ENCODE assay signal across 8 cellular contexts in the genomic region with DNA sequence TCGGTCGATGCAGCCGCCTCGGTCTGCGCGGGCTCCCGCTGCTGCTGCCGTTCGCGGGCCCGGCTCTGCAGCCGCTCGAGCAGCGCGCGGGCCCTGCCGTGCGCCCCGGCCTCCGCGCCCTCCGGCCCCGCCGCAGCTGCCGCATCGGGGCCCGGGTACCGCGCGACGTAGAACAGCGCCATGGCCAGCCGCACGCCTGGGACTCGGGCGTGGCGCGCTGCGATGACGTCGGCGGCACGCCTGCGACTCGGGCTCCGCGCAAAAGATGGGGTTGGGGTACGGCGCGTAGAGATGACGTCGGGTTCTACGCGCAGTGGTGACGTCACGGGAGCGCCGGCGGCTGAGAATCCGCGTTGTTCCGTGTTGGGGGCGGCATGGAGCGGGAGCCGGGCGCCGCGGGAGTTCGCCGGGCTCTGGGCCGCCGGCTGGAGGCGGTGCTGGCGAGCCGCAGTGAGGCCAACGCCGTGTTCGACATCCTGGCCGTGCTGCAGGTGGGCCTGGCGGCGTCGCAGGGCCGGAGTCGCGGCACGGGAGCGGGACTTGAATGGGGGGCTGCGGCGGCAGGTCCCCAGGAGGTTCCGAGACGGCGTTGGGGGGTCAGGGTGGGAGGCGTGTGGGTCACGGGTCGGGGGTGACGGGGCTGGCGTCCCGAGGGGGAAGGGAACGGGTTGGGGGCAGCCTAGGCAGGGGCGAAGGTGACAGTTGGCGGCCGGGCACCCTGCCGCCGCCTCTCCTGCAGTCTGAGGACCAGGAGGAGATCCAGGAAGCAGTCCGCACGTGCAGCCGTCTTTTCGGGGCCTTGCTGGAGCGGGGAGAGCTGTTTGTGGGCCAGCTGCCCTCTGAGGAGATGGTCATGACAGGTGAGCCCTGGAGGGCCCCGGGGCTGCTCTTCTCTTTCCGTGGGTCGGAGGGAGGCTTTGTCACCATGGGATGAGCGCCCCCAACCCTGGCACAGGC. TPM values are rescaled to one million over a fixed set of nuclear protein-coding genes. Genes with fewer than 3 reads are reported as not detected.
DNase-seq lines count a peak whose midpoint lies in the region; ATAC-seq and TF ChIP-seq lines count a peak whose summit lies in the region.

A gene with protein sequence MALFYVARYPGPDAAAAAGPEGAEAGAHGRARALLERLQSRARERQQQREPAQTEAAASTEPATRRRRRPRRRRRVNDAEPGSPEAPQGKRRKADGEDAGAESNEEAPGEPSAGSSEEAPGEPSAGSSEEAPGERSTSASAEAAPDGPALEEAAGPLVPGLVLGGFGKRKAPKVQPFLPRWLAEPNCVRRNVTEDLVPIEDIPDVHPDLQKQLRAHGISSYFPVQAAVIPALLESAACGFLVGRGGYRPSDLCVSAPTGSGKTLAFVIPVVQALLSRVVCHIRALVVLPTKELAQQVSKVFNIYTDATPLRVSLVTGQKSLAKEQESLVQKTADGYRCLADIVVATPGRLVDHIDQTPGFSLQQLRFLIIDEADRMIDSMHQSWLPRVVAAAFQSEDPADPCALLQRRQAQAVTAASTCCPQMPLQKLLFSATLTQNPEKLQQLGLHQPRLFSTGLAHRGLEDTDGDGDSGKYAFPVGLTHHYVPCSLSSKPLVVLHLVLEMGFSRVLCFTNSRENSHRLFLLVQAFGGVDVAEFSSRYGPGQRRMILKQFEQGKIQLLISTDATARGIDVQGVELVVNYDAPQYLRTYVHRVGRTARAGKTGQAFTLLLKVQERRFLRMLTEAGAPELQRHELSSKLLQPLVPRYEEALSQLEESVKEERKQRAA (minus strand): TSS at position 205 of the 957 bp plus-strand sequence. CDS start 23 bp downstream, at position 182.
TSS of gene NOC4L (plus strand) at position 343 of the 957 bp plus-strand sequence. CDS start at position 375, 32 bp downstream.

- peak within 1 kb of the TSS in 49 of 59 donors; percentile 29 to 94 (median 75) for H3K27ac ChIP-seq in dorsolateral prefrontal cortex
- peak within 1 kb of the TSS; percentile 47 to 73 (median 51) for H3K27ac ChIP-seq in right lobe of liver

- TF ChIP-seq POLR2A in right lobe of liver (IDR thresholded peaks at IDR 0.05), result peak; percentile 62

- ATAC-seq in GM19372 (IDR thresholded peaks at IDR 0.05; ENCODE audit: low read depth, unreplicated experiment), result peak; percentile 89
- peak; percentile 87 for ATAC-seq in HG03521 (IDR thresholded peaks at IDR 0.05; ENCODE audit: unreplicated experiment)
- peak; percentile 84 to 95 (median 93) for ATAC-seq in right lobe of liver

- intact Hi-C loops in dorsolateral prefrontal cortex (cut with DNase I) (loop anchor here (5.0 to 10.0 kb wide), 5 partner anchors 53 to 340 kb away; partner anchors contain the start of gene PUS1 (in 1 of the 2)), right lobe of liver (cut with DNase I) (no loop called here)

- H3K9me3 ChIP-seq in right lobe of liver, result no peaks in the 10 kb centered on the region

- DNase-seq in CD1c-positive myeloid dendritic cell (ENCODE audit: extremely low spot score) (peak; percentile 99), NCI-H774 (lab: John Stamatoyannopoulos, UW) (peak; percentile 93), dorsolateral prefrontal cortex (peak; percentile 89 to 95 (median 92)), right lobe of liver (peak; percentile 93 to 95 (median 94))
- DNase-seq in activated CD4-positive, alpha-beta T cell treated with anti-CD3 and anti-CD28 coated beads, Interleukin-2, amount 50 U/mL, for 4 hours, result peak; percentile 93
- DNase-seq in stimulated activated CD4-positive, alpha-beta T cell treated with anti-CD3 and anti-CD28 coated beads, Interleukin-4, amount 100 ng/mL, for 24 hours, result peak; percentile 96

- H3K36me3 ChIP-seq in right lobe of liver, result peaks cover 0 to 30% (median 4%) of the 10 kb centered on the region in 4 donors

- peak within 1 kb of the TSS; percentile 69 to 99 (median 89) for H3K4me3 ChIP-seq in dorsolateral prefrontal cortex
- peak within 1 kb of the TSS; percentile 98 for H3K4me3 ChIP-seq in right lobe of liver

- peaks cover 0 to 14% (median 3%) of the 10 kb centered on the region in 4 donors for H3K4me1 ChIP-seq in right lobe of liver

- peak in 37 of 56 donors; percentile 7 to 59 (median 25) for TF ChIP-seq CTCF in dorsolateral prefrontal cortex (IDR thresholded peaks at IDR 0.05 in 54 of 56, conservative IDR thresholded peaks at IDR 0.05 in 2 of 56; ENCODE audit: low read depth in 1 of 56, partially characterized antibody in 56 of 56)
- peak in 1 of 4 donors; percentile 14 for TF ChIP-seq CTCF in right lobe of liver (IDR thresholded peaks at IDR 0.05)

- H3K27me3 ChIP-seq in dorsolateral prefrontal cortex (no peaks in the 10 kb centered on the region), right lobe of liver (no peaks in the 10 kb centered on the region)

- WGBS in right lobe of liver (ENCODE audit: insufficient coverage, low coverage, low lambda C conversion rate, missing lambda C conversion rate), result under 1% methylated on average over 36 of the region's 113 CpGs

RNA-seq across cellular contexts. Expression of the first gene that starts in this region (rescaled TPM):
- total RNA-seq in dorsolateral prefrontal cortex, result 10 to 100 TPM; 20.7 to 53.2 (median 34.1) TPM
- 1 to 10 TPM; 4.2 to 9.0 (median 5.2) TPM for total RNA-seq in right lobe of liver

RNA-seq across cellular contexts. Expression of gene NOC4L, which starts in this region (rescaled TPM):
- 10 to 100 TPM; 10.5 to 25.2 (median 15.5) TPM for total RNA-seq in dorsolateral prefrontal cortex
- 1 to 10 TPM; 7.4 to 9.7 (median 8.3) TPM for total RNA-seq in right lobe of liver

Comparison
In these comparisons a context has a peak if more than half of its experiments do, and no peak if none do; other contexts are left out.
1. Peak in every context shown above with its lines: DNase-seq, ATAC-seq, H3K4me3 ChIP-seq and H3K27ac ChIP-seq.
2. intact Hi-C loops: an anchor here in dorsolateral prefrontal cortex (5.0 to 10.0 kb wide); none called in right lobe of liver.